Comparison of ENCODE assay signal across 19 cellular contexts in the genomic region with DNA sequence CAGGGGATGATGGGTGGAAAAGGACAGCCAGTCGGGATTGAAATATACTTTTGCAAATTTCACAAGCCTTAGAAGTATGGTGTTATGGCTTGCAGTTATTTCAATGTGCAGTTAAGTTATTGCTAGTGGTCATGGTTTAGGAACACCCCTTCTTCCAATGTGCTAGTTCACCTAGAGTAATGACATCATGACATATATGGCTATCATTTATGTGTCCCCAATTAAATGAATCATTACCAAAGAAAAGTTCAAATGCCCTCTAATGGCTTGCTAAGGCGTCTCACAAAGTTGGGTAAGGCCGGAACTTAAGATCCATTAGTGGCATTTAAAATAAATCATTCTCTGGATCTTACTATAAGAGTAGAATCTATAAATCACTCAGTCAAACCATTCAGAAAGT.
"Had no signal": no experiment of that assay in that cellular context is flagged by ENCODE, and none has a peak within 500 bp of the region (broad histone marks: within the 10 kb centered on the region; RNA-seq: fewer than 3 reads in every experiment).

No MANE protein-coding gene starts in this region.

- H3K4me1 ChIP-seq: esophagus muscularis mucosa, foreskin keratinocyte, gastroesophageal sphincter, heart left ventricle, left lung, lower lobe of right lung had no signal

- H3K4me3 ChIP-seq: coronary artery, dorsolateral prefrontal cortex, esophagus muscularis mucosa, gastroesophageal sphincter, heart left ventricle, hepatocyte, left lung, lower lobe of right lung, mucosa of descending colon had no signal

- H3K79me2 ChIP-seq: hepatocyte had no signal

- H3K27me3 ChIP-seq: dorsolateral prefrontal cortex, esophagus muscularis mucosa, foreskin keratinocyte, gastroesophageal sphincter, heart left ventricle, hepatocyte, left lung had no signal

- H3K36me3 Mint-ChIP-seq: mesothelial cell of epicardium, naive B cell had no signal

- H3K9me3 Mint-ChIP-seq: mesothelial cell of epicardium had no signal

- DNase-seq: dermis blood vessel endothelial cell; dorsolateral prefrontal cortex; effector CD4-positive, alpha-beta T cell; effector memory CD4-positive, alpha-beta T cell; foreskin keratinocyte; heart left ventricle; hypothalamus; left cardiac atrium; left lung; left ventricle myocardium superior; lower lobe of right lung; mesenchymal stem cell; mucosa of descending colon; naive B cell had no signal

- H3K36me3 ChIP-seq: esophagus muscularis mucosa, gastroesophageal sphincter, heart left ventricle, left lung, lower lobe of right lung had no signal

- H2AFZ ChIP-seq: hepatocyte had no signal

- H3K27ac ChIP-seq: coronary artery, dorsolateral prefrontal cortex, esophagus muscularis mucosa, foreskin keratinocyte, gastroesophageal sphincter, heart left ventricle, hepatocyte, left lung, lower lobe of right lung had no signal

- H3K9me3 ChIP-seq: esophagus muscularis mucosa, gastroesophageal sphincter, left lung, lower lobe of right lung, mucosa of descending colon had no signal

- H3K27ac Mint-ChIP-seq: naive B cell had no signal

- H3K4me1 Mint-ChIP-seq: naive B cell had no signal

- ATAC-seq: foreskin keratinocyte, gastroesophageal sphincter, heart left ventricle, left cardiac atrium, left lung, left ventricle myocardium superior, lower lobe of right lung had no signal

- H3K4me3 Mint-ChIP-seq: mesothelial cell of epicardium, naive B cell had no signal
